In genomic region chr9:128116104-128117083, GRCh38 we compare ENCODE assay signal across 1 cellular context.
A peak's percentile ranks its signal among the peaks of the same experiment; 100 is the strongest.
TF ChIP-seq lines count a peak whose summit lies in the region.

No MANE protein-coding gene starts in this region.

TF ChIP-seq in K562, 482 proteins besides CTCF, POLR2A, EP300 and RAD21:
- TF ChIP-seq HDAC2 (IDR thresholded peaks at IDR 0.05) (0 out of 2 replicates have a peak, but pooled peaks have one; percentile 35), ZNF121 (CRISPR knock-in tag; conservative IDR thresholded peaks at IDR 0.05) (peak; percentile 100), ESRRB (CRISPR knock-in tag; IDR thresholded peaks at IDR 0.05; ENCODE audit: borderline replicate concordance) (no peak), POLR2G (IDR thresholded peaks at IDR 0.05; ENCODE audit: low read depth, low read length) (peak; percentile 35; the same call in 1 of the 2 replicates), ZBED1 (IDR thresholded peaks at IDR 0.05) (no peak), PHF20 (IDR thresholded peaks at IDR 0.05; ENCODE audit: partially characterized antibody) (peak; percentile 58), RBM25 (IDR thresholded peaks at IDR 0.05; ENCODE audit: low read depth, low read length, severe bottlenecking) (peak; percentile 56), MAZ (CRISPR knock-in tag; conservative IDR thresholded peaks at IDR 0.05 in 1 of 2, IDR thresholded peaks at IDR 0.05 in 1 of 2) (no peak), SMARCA5 (IDR thresholded peaks at IDR 0.05) (peak; percentile 72; the same call in 1 of the 2 replicates), BCOR (IDR thresholded peaks at IDR 0.05) (peak; percentile 93), KDM1A (IDR thresholded peaks at IDR 0.05) (peak in 1 of 2 experiments; percentile 8; a peak in 2 of 4 replicates)
TF ChIP-seq in K562: peak in this region for 8.
